ENCODE assay signal across 8 cellular contexts in the genomic region with DNA sequence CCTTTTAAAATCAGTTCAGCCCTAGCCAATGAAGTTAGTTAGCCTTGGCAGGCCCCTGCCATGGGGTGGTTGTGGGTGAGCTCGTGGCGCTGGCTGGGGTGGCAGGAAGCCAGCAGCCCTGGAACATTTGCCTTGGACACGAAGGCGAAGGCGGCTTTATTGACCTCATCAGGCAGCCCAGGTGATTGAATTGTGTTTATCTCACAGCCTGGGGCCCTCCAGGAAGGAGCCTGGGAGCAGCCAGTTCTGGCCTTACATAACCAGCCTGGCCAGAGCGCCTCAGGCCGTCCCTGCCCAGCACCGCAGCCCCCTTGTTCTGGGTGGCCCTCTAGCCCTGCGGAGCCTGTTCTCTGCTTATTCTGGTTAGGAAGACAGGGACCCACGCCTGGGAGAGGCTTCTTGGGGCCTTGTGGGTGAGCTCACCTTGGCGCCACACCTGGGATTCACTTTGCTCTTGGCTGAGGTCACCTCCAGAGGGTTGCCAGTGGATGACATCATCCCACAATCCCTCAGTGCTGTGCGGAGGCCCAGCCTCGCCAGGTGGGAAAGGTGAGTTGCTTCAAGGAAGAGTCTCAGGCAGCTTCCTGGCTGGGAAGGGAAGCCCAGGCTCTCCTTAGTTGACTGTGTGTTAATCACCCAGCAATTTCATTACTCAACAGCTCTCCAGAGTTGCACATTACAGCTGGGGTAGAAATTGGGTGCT. TPM values are rescaled to one million over a fixed set of nuclear protein-coding genes. Genes with fewer than 3 reads are reported as not detected.
A peak's percentile ranks its signal among the peaks of the same experiment; 100 is the strongest.
DNase-seq lines count a peak whose midpoint lies in the region; ATAC-seq and TF ChIP-seq lines count a peak whose summit lies in the region.

No MANE protein-coding gene starts in this region.

- H3K9me3 Mint-ChIP-seq in CD14-positive monocyte = no peaks in the 10 kb centered on the region
- no peaks in the 10 kb centered on the region for H3K9me3 Mint-ChIP-seq in activated T-helper 2 cell treated with anti-CD3 and anti-CD28 coated beads, Interferon-gamma antibody, Interleukin-2, Interleukin-4, amounts not matched to agents 10 μg/mL and 5 μg/mL and 100 μg/mL, durations not matched to agents 14 hours and 24 hours and 36 hours

- no peak overlapping the region for H3K4me3 Mint-ChIP-seq in CD14-positive monocyte
- no peak overlapping the region for H3K4me3 Mint-ChIP-seq in activated T-helper 2 cell treated with anti-CD3 and anti-CD28 coated beads, Interferon-gamma antibody, Interleukin-2, Interleukin-4, amounts not matched to agents 10 μg/mL and 5 μg/mL and 100 μg/mL, durations not matched to agents 14 hours and 24 hours and 36 hours (ENCODE audit: low read depth)

- TF ChIP-seq CTCF in CD14-positive monocyte (IDR thresholded peaks at IDR 0.05) = no peak
- no peak for TF ChIP-seq CTCF in omental fat pad (IDR thresholded peaks at IDR 0.05)

- H3K36me3 Mint-ChIP-seq in CD14-positive monocyte = peaks cover 26 to 37% of the 10 kb centered on the region in 2 donors
- no peaks in the 10 kb centered on the region for H3K36me3 Mint-ChIP-seq in activated T-helper 2 cell treated with anti-CD3 and anti-CD28 coated beads, Interferon-gamma antibody, Interleukin-2, Interleukin-4, amounts not matched to agents 10 μg/mL and 5 μg/mL and 100 μg/mL, durations not matched to agents 14 hours and 24 hours and 36 hours (ENCODE audit: low read depth)

- H3K4me1 Mint-ChIP-seq in CD14-positive monocyte = peaks cover 18% of the 10 kb centered on the region
- H3K4me1 Mint-ChIP-seq in activated T-helper 2 cell treated with anti-CD3 and anti-CD28 coated beads, Interferon-gamma antibody, Interleukin-2, Interleukin-4, amounts not matched to agents 10 μg/mL and 5 μg/mL and 100 μg/mL, durations not matched to agents 14 hours and 24 hours and 36 hours (ENCODE audit: low read depth) = no peaks in the 10 kb centered on the region

- intact Hi-C loops in CD14-positive monocyte (cut with micrococcal nuclease) = no loop called here
- intact Hi-C loops in activated T-helper 2 cell treated with anti-CD3 and anti-CD28 coated beads, Interferon-gamma antibody, Interleukin-2, Interleukin-4, amounts not matched to agents 10 μg/mL and 5 μg/mL and 100 μg/mL, durations not matched to agents 14 hours and 24 hours and 36 hours (cut with micrococcal nuclease) = no loop called here

- no peak for DNase-seq in CD14-positive monocyte (ENCODE audit: low spot score)
- DNase-seq in NCI-H69 (lab: John Stamatoyannopoulos, UW) = peak; percentile 87
- no peak for DNase-seq in omental fat pad (ENCODE audit: low spot score)
- DNase-seq in retina = no peak
- no peak for DNase-seq in occipital lobe (lab: John Stamatoyannopoulos, UW)
- DNase-seq in activated T-helper 2 cell treated with anti-CD3 and anti-CD28 coated beads, Interferon-gamma antibody, Interleukin-2, Interleukin-4, amounts not matched to agents 10 μg/mL and 5 μg/mL and 100 μg/mL, durations not matched to agents 14 hours and 24 hours and 36 hours (ENCODE audit: low spot score) = no peak

- H3K27ac Mint-ChIP-seq in CD14-positive monocyte = peak overlapping the region in 4 of 7 donors; percentile 19 to 81 (median 56)
- no peak overlapping the region for H3K27ac Mint-ChIP-seq in activated T-helper 2 cell treated with anti-CD3 and anti-CD28 coated beads, Interferon-gamma antibody, Interleukin-2, Interleukin-4, amounts not matched to agents 10 μg/mL and 5 μg/mL and 100 μg/mL, durations not matched to agents 14 hours and 24 hours and 36 hours

- ATAC-seq in esophagus mucosa (peak; percentile 91), omental fat pad (ENCODE audit: low FRiP score) (peak; percentile 57), HG02588 (IDR thresholded peaks at IDR 0.05; ENCODE audit: unreplicated experiment) (no peak)

- peaks cover 0 to 1% (median 0%) of the 10 kb centered on the region in 3 donors for H3K27me3 Mint-ChIP-seq in CD14-positive monocyte (ENCODE audit: low read depth in 3 of 3)
- no peaks in the 10 kb centered on the region for H3K27me3 Mint-ChIP-seq in activated T-helper 2 cell treated with anti-CD3 and anti-CD28 coated beads, Interferon-gamma antibody, Interleukin-2, Interleukin-4, amounts not matched to agents 10 μg/mL and 5 μg/mL and 100 μg/mL, durations not matched to agents 14 hours and 24 hours and 36 hours (ENCODE audit: low read depth)

RNA-seq across cellular contexts. Expression of a gene that starts 54.4 kb away (rescaled TPM):
- polyA plus RNA-seq in CD14-positive monocyte = 10 to 100 TPM; 58.6 to 60.9 TPM
- 40.9 TPM for total RNA-seq in esophagus mucosa
- total RNA-seq in omental fat pad = 10 to 100 TPM; 20.5 to 29.1 (median 26.1) TPM
- total RNA-seq in occipital lobe = 29.8 TPM
- total RNA-seq in activated T-helper 2 cell treated with anti-CD3 and anti-CD28 coated beads, Interferon-gamma antibody, Interleukin-2, Interleukin-4, amounts not matched to agents 10 μg/mL and 5 μg/mL and 100 μg/mL, durations not matched to agents 14 hours and 24 hours and 36 hours = 59.1 and 64.3 TPM in 2 replicates
